ENCODE assay signal across 19 cellular contexts in the genomic region with DNA sequence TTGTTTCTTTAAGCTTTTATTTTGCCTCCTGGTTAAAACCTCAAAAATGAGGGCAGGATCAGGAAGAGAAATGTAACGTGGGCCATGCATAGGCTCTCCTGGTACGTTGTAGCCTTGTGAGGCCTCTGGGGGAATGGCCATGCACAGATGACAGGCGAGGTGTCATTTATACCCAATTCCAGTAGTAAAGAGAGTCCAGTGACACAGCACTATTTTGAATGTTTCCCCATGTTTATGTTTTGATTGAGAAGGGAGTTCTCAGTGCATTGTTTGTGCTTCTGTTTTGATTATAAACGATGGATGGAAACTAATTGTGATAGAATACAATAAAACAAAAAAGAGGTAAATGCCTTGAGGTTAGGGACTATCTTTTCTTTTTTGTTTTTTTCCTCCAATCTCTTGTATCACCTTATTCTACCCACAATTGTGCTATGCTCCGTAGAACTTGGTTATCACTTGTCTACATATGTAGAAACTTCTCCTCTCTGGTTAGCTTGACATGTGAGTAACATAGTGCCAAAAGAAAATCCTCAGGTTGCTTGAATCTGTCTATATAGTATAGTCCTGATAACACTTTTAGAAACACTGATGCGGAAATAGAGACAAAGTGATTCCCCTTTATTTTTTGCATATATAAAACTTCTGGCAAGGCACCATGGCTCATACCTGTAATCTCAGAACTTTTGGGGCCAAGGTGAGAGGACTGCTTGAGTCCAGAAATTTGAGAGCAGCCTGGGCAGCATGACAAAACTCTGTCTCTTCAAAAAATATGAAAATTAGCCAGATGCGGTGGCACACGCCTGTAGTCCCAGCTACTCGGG. TPM values are rescaled to one million over a fixed set of nuclear protein-coding genes. Genes with fewer than 3 reads are reported as not detected.
A peak's percentile ranks its signal among the peaks of the same experiment; 100 is the strongest.
DNase-seq lines count a peak whose midpoint lies in the region; ATAC-seq, FAIRE-seq and TF ChIP-seq lines count a peak whose summit lies in the region.
"Had no signal": no experiment of that assay in that cellular context is flagged by ENCODE, and none has a peak within 500 bp of the region (broad histone marks: within the 10 kb centered on the region; RNA-seq: fewer than 3 reads in every experiment).

No MANE protein-coding gene starts in this region.

- peak overlapping the region; percentile 23 for H2AFZ ChIP-seq in endothelial cell of umbilical vein (ENCODE audit: low read depth, low read length)

- peak overlapping the region; percentile 35 for H3K27ac ChIP-seq in endothelial cell of umbilical vein (ENCODE audit: insufficient read depth, low read depth, low read length)
- H3K27ac ChIP-seq in pancreas = no peak overlapping the region

- no peaks in the 10 kb centered on the region for H3K79me2 ChIP-seq in endothelial cell of umbilical vein (ENCODE audit: control insufficient read depth, insufficient read depth, low read length)

- H3K9me3 ChIP-seq in endothelial cell of umbilical vein (replicated peaks; ENCODE audit: control insufficient read depth, insufficient read depth, low read length) (no peaks in the 10 kb centered on the region), pancreas (no peaks in the 10 kb centered on the region)

- H3K4me1 ChIP-seq in endothelial cell of umbilical vein (ENCODE audit: control insufficient read depth, extremely low read depth, insufficient read depth, low read length) (peaks cover 23% of the 10 kb centered on the region), pancreas (peaks cover 3 to 10% (median 5%) of the 10 kb centered on the region in 3 donors)

- dilution Hi-C loops in endothelial cell of umbilical vein (cut with MboI; ENCODE audit: extremely low pct_ligation_motif_present, low sequenced_read_pairs) = no loop called here

- no TSS peak for BruUV-seq in Calu3 (replicated peaks; lab: Mats Ljungman, UMichigan)
- BruUV-seq in endothelial cell of umbilical vein (replicated peaks; lab: Mats Ljungman, UMichigan) = no TSS peak

- no peaks in the 10 kb centered on the region for H3K27me3 ChIP-seq in endothelial cell of umbilical vein (ENCODE audit: control insufficient read depth in 2 of 2, insufficient read depth in 2 of 2, low read length in 2 of 2)
- no peaks in the 10 kb centered on the region for H3K27me3 ChIP-seq in pancreas
- H3K27me3 ChIP-seq: BLaER1 treated with 17β-estradiol and CSF1 and Interleukin-3, amounts not matched to agents 10 nM and 100 nM had no signal

- peak in 3 of 4 donors; percentile 20 to 69 (median 28) for ATAC-seq in pancreas
- ATAC-seq: CD8-positive, alpha-beta T cell had no signal

- no peaks in the 10 kb centered on the region for H4K20me1 ChIP-seq in endothelial cell of umbilical vein (replicated peaks; ENCODE audit: control insufficient read depth, extremely low read depth, insufficient read depth, low read length)
- H4K20me1 ChIP-seq: BLaER1 treated with 17β-estradiol and CSF1 and Interleukin-3, amounts not matched to agents 10 nM and 100 nM had no signal

- no peaks in the 10 kb centered on the region for H3K27me3 Mint-ChIP-seq in Calu3 (ENCODE audit: unreplicated experiment)

- H3K4me3 ChIP-seq in endothelial cell of umbilical vein (replicated peaks in 1 of 3; ENCODE audit: insufficient read depth in 1 of 3, low read depth in 1 of 3, low read length in 3 of 3) (no peak overlapping the region), pancreas (no peak overlapping the region)
- H3K4me3 ChIP-seq: BLaER1 treated with 17β-estradiol and CSF1 and Interleukin-3, amounts not matched to agents 10 nM and 100 nM had no signal

- no peak overlapping the region for H3K4me2 ChIP-seq in endothelial cell of umbilical vein (ENCODE audit: insufficient read depth, low read length)

- intact Hi-C loops in Calu3 (cut with micrococcal nuclease; ENCODE audit: unreplicated experiment) = no loop called here
- intact Hi-C loops in endothelial cell of umbilical vein (cut with micrococcal nuclease) = no loop called here
- intact Hi-C loops in pancreas (cut with DNase I) = no loop called here

- no peak for TF ChIP-seq POLR2A in endothelial cell of umbilical vein (IDR thresholded peaks at IDR 0.05; ENCODE audit: low read depth, low read length)

- 50 to 54% methylated on average over 9 of the region's 9 CpGs for WGBS in pancreas, 2 donors

- H3K36me3 Mint-ChIP-seq in Calu3 (ENCODE audit: insufficient read depth, unreplicated experiment) = no peaks in the 10 kb centered on the region
- H3K36me3 Mint-ChIP-seq: CD8-positive, alpha-beta T cell had no signal

- no peaks in the 10 kb centered on the region for H3K36me3 ChIP-seq in endothelial cell of umbilical vein (ENCODE audit: control insufficient read depth in 2 of 2, extremely low read depth in 1 of 2, insufficient read depth in 2 of 2, low read length in 2 of 2)
- no peaks in the 10 kb centered on the region for H3K36me3 ChIP-seq in pancreas
- H3K36me3 ChIP-seq: BLaER1 treated with 17β-estradiol and CSF1 and Interleukin-3, amounts not matched to agents 10 nM and 100 nM had no signal

- no peak overlapping the region for H3K4me3 Mint-ChIP-seq in Calu3 (ENCODE audit: low read depth, unreplicated experiment)
- H3K4me3 Mint-ChIP-seq: CD8-positive, alpha-beta T cell; H9 had no signal

- H3K9me1 ChIP-seq in endothelial cell of umbilical vein (replicated peaks; ENCODE audit: control insufficient read depth, extremely low read depth, insufficient read depth, low read length) = no peaks in the 10 kb centered on the region

- H3K27ac Mint-ChIP-seq in Calu3 (ENCODE audit: unreplicated experiment) = peak overlapping the region; percentile 77
- H3K27ac Mint-ChIP-seq: CD8-positive, alpha-beta T cell had no signal

- POLR2A ChIA-PET in endothelial cell of umbilical vein (lab: Charles Lee) = interaction anchor here (0.7 kb wide), 1 partner anchor 73 kb away, joined by 4 read pairs; no protein-coding TSS in a partner anchor

- H3K4me1 Mint-ChIP-seq in Calu3 (ENCODE audit: low read depth, unreplicated experiment) = peaks cover 30% of the 10 kb centered on the region

- H3K9ac ChIP-seq in endothelial cell of umbilical vein (replicated peaks; ENCODE audit: extremely low read depth, insufficient read depth, low read length) = no peak overlapping the region
- H3K9ac ChIP-seq: BLaER1 treated with 17β-estradiol and CSF1 and Interleukin-3, amounts not matched to agents 10 nM and 100 nM had no signal

- CTCF ChIA-PET in Calu3 (lab: Charles Lee) = interaction anchor here (0.6 kb wide), 1 partner anchor 20 kb away, joined by 3 read pairs; no protein-coding TSS in a partner anchor
- CTCF ChIA-PET in endothelial cell of umbilical vein (lab: Charles Lee) = no interaction called here

- peaks cover 2% of the 10 kb centered on the region for H3K9me3 Mint-ChIP-seq in Calu3 (ENCODE audit: low read depth, unreplicated experiment)
- H3K9me3 Mint-ChIP-seq: CD8-positive, alpha-beta T cell had no signal

- TF ChIP-seq CTCF in Calu3 (IDR thresholded peaks at IDR 0.05; ENCODE audit: unreplicated experiment) (no peak), endothelial cell of umbilical vein (IDR thresholded peaks at IDR 0.05; ENCODE audit: extremely low read depth in 1 of 2, insufficient read depth in 1 of 2, low read depth in 1 of 2, low read length in 2 of 2) (no peak), pancreas (IDR thresholded peaks at IDR 0.05) (no peak)

- DNase-seq in Calu3 = no peak
- peak; percentile 44 for DNase-seq in SK-N-DZ (ENCODE audit: low spot score)
- DNase-seq in endothelial cell of umbilical vein (ENCODE audit: low read depth, low spot score) = no peak
- DNase-seq in pancreas = no peak
- no peak for DNase-seq in stimulated activated CD4-positive, alpha-beta T cell treated with anti-CD3 and anti-CD28 coated beads, Interleukin-15, amount 100 ng/mL, for 24 hours
- no peak for DNase-seq in NCI-H2081 (lab: John Stamatoyannopoulos, UW)
- DNase-seq in NCI-H345 treated with DMSO at 0.1 percent for 48 hours (lab: John Stamatoyannopoulos, UW; ENCODE audit: unreplicated experiment) = no peak
- DNase-seq: CD8-positive, alpha-beta T cell; DMS79; H9; NCI-H1436; NCI-H1930; NCI-H345; SHP77 had no signal

- FAIRE-seq in endothelial cell of umbilical vein (lab: Jason Lieb, UNC) = no peak
- no peak for FAIRE-seq in pancreas (lab: Jason Lieb, UNC)

TF ChIP-seq in endothelial cell of umbilical vein, 7 proteins besides CTCF, POLR2A, EP300 and RAD21 (continues in another document):
- TF ChIP-seq, protein P1, sequence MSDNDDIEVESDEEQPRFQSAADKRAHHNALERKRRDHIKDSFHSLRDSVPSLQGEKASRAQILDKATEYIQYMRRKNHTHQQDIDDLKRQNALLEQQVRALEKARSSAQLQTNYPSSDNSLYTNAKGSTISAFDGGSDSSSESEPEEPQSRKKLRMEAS (IDR thresholded peaks at IDR 0.05; ENCODE audit: insufficient read depth, insufficient read length) = no peak
- TF ChIP-seq MYC (IDR thresholded peaks at IDR 0.05; ENCODE audit: low read depth, low read length) = no peak
- TF ChIP-seq POLR2AphosphoS5 (IDR thresholded peaks at IDR 0.05; ENCODE audit: insufficient read depth, low read depth, low read length) = no peak
- no peak for TF ChIP-seq EZH2 (IDR thresholded peaks at IDR 0.05; ENCODE audit: borderline replicate concordance, low read depth, low read length, severe bottlenecking)

RNA-seq across cellular contexts. Expression of gene SMIM28, which starts 6.9 kb away (rescaled TPM):
- total RNA-seq in Calu3 (2022) (not detected in 2 replicates), endothelial cell of umbilical vein (not detected in 2 replicates), pancreas (not detected)
- 2.1 and 4.2 TPM in 2 replicates for polyA plus RNA-seq in SK-N-DZ (2014; cell fraction: cytosol; rRNA removed)
- 1.7 and 2.5 TPM in 2 replicates for polyA plus RNA-seq in SK-N-DZ (2014; cell fraction: nucleus; rRNA removed)
- polyA plus RNA-seq in endothelial cell of umbilical vein (not detected in 2 replicates), pancreas (not detected)
- not detected in 2 replicates for polyA plus RNA-seq in endothelial cell of umbilical vein (2011; cell fraction: cytosol; rRNA removed)
- polyA plus RNA-seq in endothelial cell of umbilical vein (2011; cell fraction: nucleus; rRNA removed) = not detected in 2 replicates
- polyA plus RNA-seq in endothelial cell of umbilical vein (2012) = not detected in 2 replicates
- not detected in 2 replicates for polyA minus RNA-seq in endothelial cell of umbilical vein
- not detected for polyA minus RNA-seq in endothelial cell of umbilical vein (2011; cell fraction: cytosol; rRNA and poly(A)+ RNA removed)
- polyA minus RNA-seq in endothelial cell of umbilical vein (2011; cell fraction: nucleus; rRNA and poly(A)+ RNA removed) = not detected in 2 replicates
- total RNA-seq: CD8-positive, alpha-beta T cell; H9; HT-29; M059J; OCI-LY7; RPMI7951 had no signal

RNA-seq across cellular contexts. Expression of gene HEBP2, which starts 33.2 kb away (rescaled TPM):
- total RNA-seq in Calu3 (2022) (33.4 and 36.7 TPM in 2 replicates), endothelial cell of umbilical vein (75.3 and 81.2 TPM in 2 replicates), pancreas (10 to 100 TPM; 26.5 to 34.0 (median 30.7) TPM)
- 51.8 and 52.5 TPM in 2 replicates for polyA plus RNA-seq in SK-N-DZ (2014; cell fraction: cytosol; rRNA removed)
- polyA plus RNA-seq in SK-N-DZ (2014; cell fraction: nucleus; rRNA removed) = 39.2 and 55.5 TPM in 2 replicates
- polyA plus RNA-seq in endothelial cell of umbilical vein (22.5 and 22.6 TPM in 2 replicates), pancreas (10 to 100 TPM; 10.7 to 18.8 TPM)
- 10.6 and 12.2 TPM in 2 replicates for polyA plus RNA-seq in endothelial cell of umbilical vein (2011; cell fraction: cytosol; rRNA removed)
- polyA plus RNA-seq in endothelial cell of umbilical vein (2011; cell fraction: nucleus; rRNA removed) = 6.7 and 10.0 TPM in 2 replicates
- polyA plus RNA-seq in endothelial cell of umbilical vein (2012) = 58.9 and 90.7 TPM in 2 replicates
- 2.9 and 4.2 TPM in 2 replicates for polyA minus RNA-seq in endothelial cell of umbilical vein
- 0.72 TPM for polyA minus RNA-seq in endothelial cell of umbilical vein (2011; cell fraction: cytosol; rRNA and poly(A)+ RNA removed)
- 1.9 and 2.3 TPM in 2 replicates for polyA minus RNA-seq in endothelial cell of umbilical vein (2011; cell fraction: nucleus; rRNA and poly(A)+ RNA removed)
